Comparison of ENCODE assay signal across 1 cellular context in genomic region chr13:22212576-22212975, GRCh38.
TF ChIP-seq lines count a peak whose summit lies in the region.

No MANE protein-coding gene starts in this region.

TF ChIP-seq in H1, 55 proteins besides CTCF, POLR2A, EP300 and RAD21:
- TF ChIP-seq FOSL1 (IDR thresholded peaks at IDR 0.05; ENCODE audit: insufficient read depth, low read depth, low read length) (no peak), KDM5A (IDR thresholded peaks at IDR 0.05; ENCODE audit: low read length) (no peak), HDAC2 (IDR thresholded peaks at IDR 0.05; ENCODE audit: borderline replicate concordance in 1 of 2, low read depth in 2 of 2, low read length in 2 of 2) (no peak), RXRA (IDR thresholded peaks at IDR 0.05; ENCODE audit: insufficient read depth, low read depth, low read length) (no peak), TCF12 (IDR thresholded peaks at IDR 0.05; ENCODE audit: low read depth, low read length) (no peak), KDM4A (IDR thresholded peaks at IDR 0.05; ENCODE audit: low read depth, low read length, severe bottlenecking) (no peak), CHD7 (IDR thresholded peaks at IDR 0.05; ENCODE audit: insufficient replicate concordance, low read length) (no peak), GABPA (IDR thresholded peaks at IDR 0.05; ENCODE audit: borderline replicate concordance, insufficient read depth, low read length) (no peak), SP1 (IDR thresholded peaks at IDR 0.05; ENCODE audit: low read depth, low read length) (no peak), ASH2L (IDR thresholded peaks at IDR 0.05; ENCODE audit: low read length) (no peak), EGR1 (IDR thresholded peaks at IDR 0.05; ENCODE audit: borderline replicate concordance, low read depth, low read length) (no peak), JUN (IDR thresholded peaks at IDR 0.05; ENCODE audit: low read depth, low read length) (no peak), CHD1 (IDR thresholded peaks at IDR 0.05; ENCODE audit: low read depth, low read length) (no peak), SUZ12 (IDR thresholded peaks at IDR 0.05; ENCODE audit: low read length) (no peak), SIRT6 (IDR thresholded peaks at IDR 0.05; ENCODE audit: low read length) (no peak), ZNF274 (IDR thresholded peaks at IDR 0.05; ENCODE audit: borderline replicate concordance, extremely low read depth, low read length) (no peak)
